In genomic region chr1:147928236-147929132, GRCh38 we compare ENCODE assay signal across 8 cellular contexts. TPM values are rescaled to one million over a fixed set of nuclear protein-coding genes. Genes with fewer than 3 reads are reported as not detected.
A peak's percentile ranks its signal among the peaks of the same experiment; 100 is the strongest.
DNase-seq lines count a peak whose midpoint lies in the region; ATAC-seq and FAIRE-seq lines count a peak whose summit lies in the region.
"Not testable (repeated sequence)": the region's sequence is repeated elsewhere in the genome, so short reads cannot be mapped to it uniquely, and the experiment has no call there.

Gene GPR89B (plus strand): TSS chr1:147928420. CDS start chr1:147928537, 117 bp downstream.

- DNase-seq in COR-L47 (lab: John Stamatoyannopoulos, UW) = peak; percentile 88
- peak in 74 of 76 experiments; percentile 7 to 94 (median 86) for DNase-seq in HUDEP-2 (lab: John Stamatoyannopoulos, UW; ENCODE audit: unreplicated experiment in 76 of 76)
- DNase-seq in NT2/D1 (ENCODE audit: low read depth, low spot score) = peak; percentile 91
- peak; percentile 94 for DNase-seq in activated CD8-positive, alpha-beta memory T cell treated with anti-CD3 and anti-CD28 coated beads, Interleukin-2, amount 10 ng/mL, durations not matched to agents 7 days and 5 days
- peak; percentile 96 for DNase-seq in mesenteric fat pad (ENCODE audit: low spot score)
- peak; percentile 86 for DNase-seq in stimulated activated CD8-positive, alpha-beta memory T cell treated with anti-CD3 and anti-CD28 coated beads, Interleukin-15, amount 100 ng/mL, for 1 hour (ENCODE audit: low read depth)

- not testable (repeated sequence) for H3K27me3 ChIP-seq in NT2/D1 (ENCODE audit: insufficient read depth, insufficient read length)

- peak within 1 kb of the TSS; percentile 80 for H3K9ac ChIP-seq in NT2/D1 (ENCODE audit: insufficient read length, low read depth)

- H3K4me3 ChIP-seq in NT2/D1 (ENCODE audit: insufficient read length, low read depth) = peak within 1 kb of the TSS; percentile 69

- not testable (repeated sequence) for H3K4me1 ChIP-seq in NT2/D1 (ENCODE audit: insufficient read depth, insufficient read length)

- not testable (repeated sequence) for H3K36me3 ChIP-seq in NT2/D1 (ENCODE audit: insufficient read depth, insufficient read length, low read length)

- CTCF ChIA-PET in activated CD8-positive, alpha-beta memory T cell treated with anti-CD3 and anti-CD28 coated beads, Interleukin-2, amount 10 ng/mL, durations not matched to agents 7 days and 5 days (lab: Charles Lee) = not testable (repeated sequence)

- H3K27me3 Mint-ChIP-seq in activated CD8-positive, alpha-beta memory T cell treated with anti-CD3 and anti-CD28 coated beads, Interleukin-2, amount 10 ng/mL, durations not matched to agents 7 days and 5 days = not testable (repeated sequence)

- H3K4me1 Mint-ChIP-seq in activated CD8-positive, alpha-beta memory T cell treated with anti-CD3 and anti-CD28 coated beads, Interleukin-2, amount 10 ng/mL, durations not matched to agents 7 days and 5 days = peaks cover 22% of the 10 kb centered on the region

- peak; percentile 98 for ATAC-seq in GM21381 (IDR thresholded peaks at IDR 0.05; ENCODE audit: unreplicated experiment)
- peak; percentile 99 for ATAC-seq in activated CD8-positive, alpha-beta memory T cell treated with anti-CD3 and anti-CD28 coated beads, Interleukin-2, amount 10 ng/mL, durations not matched to agents 7 days and 5 days

- peak; percentile 48 for FAIRE-seq in endometrium (lab: Jason Lieb, UNC)

- peaks cover 11% of the 10 kb centered on the region for H3K36me3 Mint-ChIP-seq in activated CD8-positive, alpha-beta memory T cell treated with anti-CD3 and anti-CD28 coated beads, Interleukin-2, amount 10 ng/mL, durations not matched to agents 7 days and 5 days

- H3K27ac Mint-ChIP-seq in activated CD8-positive, alpha-beta memory T cell treated with anti-CD3 and anti-CD28 coated beads, Interleukin-2, amount 10 ng/mL, durations not matched to agents 7 days and 5 days = peak within 1 kb of the TSS; percentile 81

- not testable (repeated sequence) for H3K9me3 Mint-ChIP-seq in activated CD8-positive, alpha-beta memory T cell treated with anti-CD3 and anti-CD28 coated beads, Interleukin-2, amount 10 ng/mL, durations not matched to agents 7 days and 5 days (ENCODE audit: low read depth)

- H3K9me3 ChIP-seq in NT2/D1 (ENCODE audit: insufficient read depth, low read length) = not testable (repeated sequence)

- H3K4me3 Mint-ChIP-seq in activated CD8-positive, alpha-beta memory T cell treated with anti-CD3 and anti-CD28 coated beads, Interleukin-2, amount 10 ng/mL, durations not matched to agents 7 days and 5 days = peak within 1 kb of the TSS; percentile 75

RNA-seq across cellular contexts. Expression of gene GPR89B, which starts in this region (rescaled TPM):
- total RNA-seq in activated CD8-positive, alpha-beta memory T cell treated with anti-CD3 and anti-CD28 coated beads, Interleukin-2, amount 10 ng/mL, durations not matched to agents 7 days and 5 days = 10 to 100 TPM; 24.1 to 33.8 TPM
- total RNA-seq in mesenteric fat pad = 8.4 TPM

Comparison
In these comparisons a context has a peak if more than half of its experiments do, and no peak if none do; other contexts are left out.
1. Peak in every context shown above with its lines: DNase-seq, ATAC-seq and H3K4me3 ChIP-seq.